In the genomic region with DNA sequence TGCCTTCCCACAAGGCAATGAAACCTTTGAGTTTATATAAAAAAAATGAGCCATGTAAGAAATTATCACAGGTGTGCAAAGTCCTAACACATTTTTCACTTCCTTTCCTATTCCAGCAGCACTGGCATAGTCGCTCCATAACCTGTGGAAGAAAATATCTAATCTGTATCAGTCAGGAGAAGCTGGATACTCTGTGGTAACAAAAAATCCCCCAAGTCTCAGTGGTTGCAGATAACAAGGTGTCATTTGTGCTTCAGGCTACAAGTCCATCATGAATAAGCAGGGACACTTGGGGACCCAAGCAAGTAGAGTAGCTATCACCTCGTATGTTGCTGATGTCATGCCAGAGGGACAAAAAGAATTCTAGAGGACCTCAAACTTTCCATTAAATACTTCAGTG, we compare ENCODE assay signal across 30 cellular contexts.
"Had no signal": no experiment of that assay in that cellular context is flagged by ENCODE, and none has a peak within 500 bp of the region (broad histone marks: within the 10 kb centered on the region; RNA-seq: fewer than 3 reads in every experiment).

No MANE protein-coding gene starts in this region.

- H2AFZ ChIP-seq: hepatocyte, parathyroid adenoma had no signal

- ATAC-seq: activated T-cell treated with anti-CD3 and anti-CD28 coated beads, Interleukin-2, amount 50 U/mL, for 4 hours; body of pancreas; gastrocnemius medialis; left cardiac atrium; left ventricle myocardium superior; stimulated activated naive CD8-positive, alpha-beta T cell treated with anti-CD3 and anti-CD28 coated beads, Interleukin-15, Interleukin-2, amounts not matched to agents 100 U/mL and 50 U/mL, for 24 hours had no signal

- DNase-seq: activated CD4-positive, alpha-beta memory T cell treated with anti-CD3 and anti-CD28 coated beads for 36 hours; activated CD4-positive, alpha-beta T cell treated with anti-CD3 and anti-CD28 coated beads, Interleukin-2, amount 10 ng/mL, durations not matched to agents 24 days and 14 days; activated CD4-positive, CD25-positive, alpha-beta regulatory T cell treated with anti-CD3 and anti-CD28 coated beads, Interleukin-2, amount 50 U/mL, for 72 hours; activated CD8-positive, alpha-beta memory T cell treated with anti-CD3 and anti-CD28 coated beads, Interleukin-2, amount 50 U/mL, for 4 hours; activated naive CD4-positive, alpha-beta T cell; activated T-cell treated with anti-CD3 and anti-CD28 coated beads, Interleukin-2, amount 50 U/mL, for 4 hours; adrenal gland; aorta; body of pancreas; cerebellar nuclear complex; colonic mucosa; effector CD8-positive, alpha-beta T cell; erythroblast; gastrocnemius medialis; islet precursor cell; left cardiac atrium; left ventricle myocardium superior; occipital lobe; stimulated activated CD4-positive, alpha-beta T cell treated with anti-CD3 and anti-CD28 coated beads, Interleukin-15, amount 100 ng/mL, for 24 hours; stimulated activated CD4-positive, alpha-beta T cell treated with anti-CD3 and anti-CD28 coated beads, Interleukin-2, amount 100 ng/mL, for 24 hours; stimulated activated naive CD8-positive, alpha-beta T cell treated with anti-CD3 and anti-CD28 coated beads, Interleukin-15, Interleukin-2, amounts not matched to agents 100 U/mL and 50 U/mL, for 24 hours; T-helper 9 cell; trophoblast cell; WERI-Rb-1 had no signal

- FAIRE-seq: urothelium cell line had no signal

- H3K9me3 ChIP-seq: adrenal gland, body of pancreas, colonic mucosa, gastrocnemius medialis, right atrium auricular region, thoracic aorta had no signal

- H3K4me3 ChIP-seq: adrenal gland, body of pancreas, cardiac muscle cell, colonic mucosa, gastrocnemius medialis, hepatocyte, right atrium auricular region, thoracic aorta had no signal

- H3K4me2 ChIP-seq: hepatocyte had no signal

- H3K79me2 ChIP-seq: hepatocyte, parathyroid adenoma had no signal

- H3K9ac ChIP-seq: parathyroid adenoma had no signal

- H3K27ac ChIP-seq: adrenal gland, body of pancreas, cardiac muscle cell, colonic mucosa, gastrocnemius medialis, hepatocyte, parathyroid adenoma, right atrium auricular region, thoracic aorta, WERI-Rb-1 had no signal

- H3K27me3 ChIP-seq: adrenal gland, body of pancreas, colonic mucosa, hepatocyte, right atrium auricular region had no signal

- H3K36me3 ChIP-seq: adrenal gland, cardiac muscle cell, colonic mucosa, gastrocnemius medialis, right atrium auricular region, thoracic aorta, WERI-Rb-1 had no signal
